Comparison of ENCODE assay signal across 13 cellular contexts in the genomic region with DNA sequence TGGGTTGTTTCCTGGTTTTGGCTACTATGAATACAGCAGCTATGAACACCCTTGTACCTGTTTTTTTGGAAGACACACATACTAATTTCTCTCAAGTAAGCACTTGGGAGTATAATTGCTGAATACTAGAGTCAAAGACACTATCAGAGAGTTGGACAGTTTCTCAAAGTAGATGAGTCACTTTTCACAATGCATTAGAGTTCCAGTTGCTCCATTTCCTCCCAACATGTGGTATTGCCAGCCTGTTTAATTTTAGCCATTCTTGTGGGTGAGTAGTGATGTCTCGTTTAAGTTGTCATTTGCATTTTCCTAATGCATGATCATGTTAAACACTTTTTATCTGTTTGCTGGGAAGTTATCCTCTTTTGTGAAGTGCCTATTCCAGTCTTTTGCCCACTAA.
"Had no signal": no experiment of that assay in that cellular context is flagged by ENCODE, and none has a peak within 500 bp of the region (broad histone marks: within the 10 kb centered on the region; RNA-seq: fewer than 3 reads in every experiment).

No MANE protein-coding gene starts in this region.

- H3K9me3 ChIP-seq: left lung, sigmoid colon, transverse colon had no signal

- H3K27me3 ChIP-seq: heart left ventricle, left lung, sigmoid colon, transverse colon had no signal

- H3K4me1 ChIP-seq: left lung, transverse colon had no signal

- H3K4me3 ChIP-seq: heart left ventricle, left lung, sigmoid colon, transverse colon had no signal

- H3K27ac ChIP-seq: heart left ventricle, left lung, sigmoid colon, transverse colon had no signal

- DNase-seq: activated naive CD4-positive, alpha-beta T cell treated with anti-CD3 and anti-CD28 coated beads, Interleukin-2, amount 10 ng/mL, durations not matched to agents 7 days and 5 days; cerebellar nuclear complex; endodermal cell; foreskin melanocyte; heart left ventricle; islet precursor cell; left lung; sigmoid colon; stimulated activated CD4-positive, alpha-beta T cell treated with anti-CD3 and anti-CD28 coated beads, Interleukin-12 subunit alpha, Interleukin-12 subunit beta, amount 100 ng/mL, for 4 hours; stimulated activated naive CD4-positive, alpha-beta T cell; substantia nigra; T-helper 17 cell; transverse colon had no signal

- H3K36me3 ChIP-seq: heart left ventricle, left lung, sigmoid colon, transverse colon had no signal
